1 cellular context compared by ENCODE assay signal in genomic region chr6:47135772-47136171, GRCh38.
TF ChIP-seq lines count a peak whose summit lies in the region.

No MANE protein-coding gene starts in this region.

TF ChIP-seq in HepG2, 621 proteins besides CTCF, POLR2A, EP300 and RAD21 (continued from another document and continues in another):
- TF ChIP-seq IKZF5 (CRISPR knock-in tag; IDR thresholded peaks at IDR 0.05) (peak; percentile 92), ZNF543 (CRISPR knock-in tag; IDR thresholded peaks at IDR 0.05) (no peak), ZNF282 (IDR thresholded peaks at IDR 0.05; ENCODE audit: partially characterized antibody) (no peak), JUND (CRISPR knock-in tag; IDR thresholded peaks at IDR 0.05) (0 out of 2 replicates have a peak, but pooled peaks have one; percentile 21), PHF5A (CRISPR knock-in tag; IDR thresholded peaks at IDR 0.05; ENCODE audit: low read depth, unreplicated experiment) (no peak), HNRNPLL (IDR thresholded peaks at IDR 0.05; ENCODE audit: low read depth, low read length, poor library complexity, severe bottlenecking) (no peak), AHDC1 (CRISPR knock-in tag; IDR thresholded peaks at IDR 0.05; ENCODE audit: borderline replicate concordance) (peak; percentile 69; the same call in 1 of the 2 replicates), ZNF788 (CRISPR knock-in tag; IDR thresholded peaks at IDR 0.05; ENCODE audit: borderline replicate concordance) (no peak), MIER2 (CRISPR knock-in tag; IDR thresholded peaks at IDR 0.05) (no peak), HNRNPUL1 (IDR thresholded peaks at IDR 0.05; ENCODE audit: low read depth, low read length) (0 out of 2 replicates have a peak, but pooled peaks have one; percentile 57), NCOA2 (CRISPR knock-in tag; IDR thresholded peaks at IDR 0.05) (peak; percentile 94), SNAPC2 (CRISPR knock-in tag; IDR thresholded peaks at IDR 0.05) (no peak), ZMAT3 (CRISPR knock-in tag; conservative IDR thresholded peaks at IDR 0.05) (no peak), FOXJ3 (CRISPR knock-in tag; IDR thresholded peaks at IDR 0.05; ENCODE audit: borderline replicate concordance) (peak; percentile 49; the same call in 1 of the 2 replicates), ZNF446 (CRISPR knock-in tag; IDR thresholded peaks at IDR 0.05) (no peak), PTBP1 (IDR thresholded peaks at IDR 0.05; ENCODE audit: low read depth, low read length, poor library complexity, severe bottlenecking) (no peak), MAFG (CRISPR knock-in tag; IDR thresholded peaks at IDR 0.05) (peak; percentile 86), BCL6 (CRISPR knock-in tag; IDR thresholded peaks at IDR 0.05) (peak; percentile 91), AKAP8 (CRISPR knock-in tag; IDR thresholded peaks at IDR 0.05) (no peak), RFXANK (CRISPR knock-in tag; IDR thresholded peaks at IDR 0.05) (no peak), ZGPAT (CRISPR knock-in tag; IDR thresholded peaks at IDR 0.05) (peak; percentile 79; the same call in 1 of the 2 replicates), CREB1 (IDR thresholded peaks at IDR 0.05) (no peak), CREB1 (CRISPR knock-in tag; IDR thresholded peaks at IDR 0.05) (peak; percentile 78), TBX2 (CRISPR knock-in tag; IDR thresholded peaks at IDR 0.05; ENCODE audit: borderline replicate concordance) (no peak), ZNF101 (CRISPR knock-in tag; IDR thresholded peaks at IDR 0.05; ENCODE audit: borderline replicate concordance, low read depth) (no peak), ZNF138 (CRISPR knock-in tag; IDR thresholded peaks at IDR 0.05; ENCODE audit: low read depth) (no peak), ZFP36L1 (CRISPR knock-in tag; IDR thresholded peaks at IDR 0.05) (no peak), CREM (IDR thresholded peaks at IDR 0.05) (peak; percentile 81), CREM (CRISPR knock-in tag; IDR thresholded peaks at IDR 0.05) (no peak), DPF2 (CRISPR knock-in tag; IDR thresholded peaks at IDR 0.05; ENCODE audit: borderline replicate concordance, low read depth) (no peak), MAF1 (CRISPR knock-in tag; IDR thresholded peaks at IDR 0.05; ENCODE audit: borderline replicate concordance) (no peak), SP5 (CRISPR knock-in tag; IDR thresholded peaks at IDR 0.05; ENCODE audit: borderline replicate concordance, low read depth) (no peak), ZSCAN30 (CRISPR knock-in tag; IDR thresholded peaks at IDR 0.05) (no peak), CBX2 (IDR thresholded peaks at IDR 0.05; ENCODE audit: low read depth, low read length) (no peak), CBX2 (CRISPR knock-in tag; IDR thresholded peaks at IDR 0.05; ENCODE audit: low read depth) (no peak), ZNF781 (CRISPR knock-in tag; IDR thresholded peaks at IDR 0.05; ENCODE audit: borderline replicate concordance, not compliant biosample characterization) (no peak), ZSCAN12 (CRISPR knock-in tag; IDR thresholded peaks at IDR 0.05) (no peak), NFIB (CRISPR knock-in tag; IDR thresholded peaks at IDR 0.05; ENCODE audit: borderline replicate concordance) (no peak), THAP11 (CRISPR knock-in tag; IDR thresholded peaks at IDR 0.05) (peak; percentile 46; the same call in 1 of the 2 replicates), SKIL (CRISPR knock-in tag; IDR thresholded peaks at IDR 0.05; ENCODE audit: borderline replicate concordance) (no peak), JUNB (CRISPR knock-in tag; IDR thresholded peaks at IDR 0.05; ENCODE audit: borderline replicate concordance) (peak; percentile 76; the same call in 1 of the 2 replicates), SETDB1 (CRISPR knock-in tag; IDR thresholded peaks at IDR 0.05; ENCODE audit: borderline replicate concordance) (no peak), ZBTB8A (CRISPR knock-in tag; IDR thresholded peaks at IDR 0.05; ENCODE audit: borderline replicate concordance, low read depth) (no peak), ZKSCAN8 (CRISPR knock-in tag; IDR thresholded peaks at IDR 0.05; ENCODE audit: borderline replicate concordance) (no peak), ZNF276 (CRISPR knock-in tag; IDR thresholded peaks at IDR 0.05; ENCODE audit: low read depth) (no peak), KLF11 (CRISPR knock-in tag; IDR thresholded peaks at IDR 0.05) (0 out of 2 replicates have a peak, but pooled peaks have one; percentile 46), GABPA (IDR thresholded peaks at IDR 0.05; ENCODE audit: low read depth, low read length) (no peak), GABPA (CRISPR knock-in tag; IDR thresholded peaks at IDR 0.05; ENCODE audit: low read depth) (no peak; the same call in 1 of the 2 replicates), SAP130 (CRISPR knock-in tag; IDR thresholded peaks at IDR 0.05; ENCODE audit: low read depth) (peak; percentile 89), ZSCAN21 (CRISPR knock-in tag; IDR thresholded peaks at IDR 0.05; ENCODE audit: borderline replicate concordance) (no peak), PRMT3 (CRISPR knock-in tag; IDR thresholded peaks at IDR 0.05; ENCODE audit: borderline replicate concordance, low read depth) (no peak), HNF1A (IDR thresholded peaks at IDR 0.05; ENCODE audit: low read depth) (peak; percentile 40; the same call in 1 of the 2 replicates), HNF1A (CRISPR knock-in tag; IDR thresholded peaks at IDR 0.05; ENCODE audit: borderline replicate concordance) (peak; percentile 53; the same call in 1 of the 2 replicates), TSC22D2 (CRISPR knock-in tag; IDR thresholded peaks at IDR 0.05; ENCODE audit: borderline replicate concordance) (no peak), MYPOP (CRISPR knock-in tag; IDR thresholded peaks at IDR 0.05) (peak; percentile 65; the same call in 1 of the 2 replicates), NR3C1 (CRISPR knock-in tag; IDR thresholded peaks at IDR 0.05) (no peak)
